In genomic region chr5:9283021-9283420, GRCh38 we compare ENCODE assay signal across 26 cellular contexts.
DNase-seq lines count a peak whose midpoint lies in the region; ATAC-seq and TF ChIP-seq lines count a peak whose summit lies in the region.
"Had no signal": no experiment of that assay in that cellular context is flagged by ENCODE, and none has a peak within 500 bp of the region (broad histone marks: within the 10 kb centered on the region; RNA-seq: fewer than 3 reads in every experiment).

No MANE protein-coding gene starts in this region.

- TF ChIP-seq CTCF in AG10803 (conservative IDR thresholded peaks at IDR 0.05; ENCODE audit: low read length) (no peak), fibroblast of villous mesenchyme (IDR thresholded peaks at IDR 0.05; ENCODE audit: insufficient read depth, low read depth, low read length) (no peak), prostate gland (IDR thresholded peaks at IDR 0.05) (no peak)

- no peaks in the 10 kb centered on the region for H3K36me3 ChIP-seq in prostate gland
- H3K36me3 ChIP-seq: heart right ventricle, right lobe of liver, upper lobe of left lung had no signal

- ATAC-seq in sciatic nerve = no peak
- ATAC-seq: heart right ventricle; stimulated activated effector memory CD8-positive, alpha-beta T cell treated with anti-CD3 and anti-CD28 coated beads, Interleukin-12 subunit alpha, Interleukin-12 subunit beta, amount 100 ng/mL, for 72 hours had no signal

- no peak for TF ChIP-seq POLR2A in prostate gland (IDR thresholded peaks at IDR 0.05)

- H3K4me3 ChIP-seq in AG10803 (ENCODE audit: low read length) = no peak overlapping the region
- no peak overlapping the region for H3K4me3 ChIP-seq in fibroblast of villous mesenchyme (ENCODE audit: low read depth, low read length)
- no peak overlapping the region for H3K4me3 ChIP-seq in prostate gland
- H3K4me3 ChIP-seq: heart right ventricle, lung, right lobe of liver, upper lobe of left lung had no signal

- H3K27me3 ChIP-seq in prostate gland (replicated peaks; ENCODE audit: insufficient read depth) = no peaks in the 10 kb centered on the region
- H3K27me3 ChIP-seq: heart right ventricle, right lobe of liver, upper lobe of left lung had no signal

- H3K9me3 ChIP-seq in prostate gland = no peaks in the 10 kb centered on the region
- H3K9me3 ChIP-seq: right lobe of liver, upper lobe of left lung had no signal

- DNase-seq in AG10803 (ENCODE audit: low read depth) (peak; percentile 66), HCEC 1CT (peak; percentile 17), amniotic epithelial cell (ENCODE audit: low read depth) (peak; percentile 81), fibroblast of villous mesenchyme (ENCODE audit: low read depth) (peak; percentile 53), NCI-H510A treated with DMSO at 0.1 percent for 48 hours (lab: John Stamatoyannopoulos, UW) (no peak), sciatic nerve (ENCODE audit: low spot score) (no peak), prostate gland (ENCODE audit: low spot score) (no peak), cerebellar nuclear complex (lab: John Stamatoyannopoulos, UW) (no peak)
- DNase-seq: activated effector memory CD4-positive, alpha-beta T cell treated with anti-CD3 and anti-CD28 coated beads, Interleukin-2, amount 50 U/mL, for 16 hours; activated naive CD8-positive, alpha-beta T cell treated with anti-CD3 and anti-CD28 coated beads, Interleukin-2, amount 10 ng/mL, durations not matched to agents 7 days and 5 days; activated T-cell treated with anti-CD3 and anti-CD28 coated beads for 4 hours; Calu3; DMS79 treated with DMSO at 0.1 percent for 48 hours; foreskin melanocyte; GOT3; heart right ventricle; MM.1S; NCI-H1417; NCI-H2029 treated with DMSO at 0.1 percent for 48 hours; right lobe of liver; stimulated activated CD4-positive, alpha-beta T cell treated with anti-CD3 and anti-CD28 coated beads, Interleukin-4, amount 100 ng/mL, for 24 hours; upper lobe of left lung had no signal

- 58% methylated on average over 3 of the region's 3 CpGs for WGBS in prostate gland

- H3K27ac ChIP-seq in prostate gland = no peak overlapping the region
- H3K27ac ChIP-seq: C4-2B, parathyroid adenoma, right lobe of liver, upper lobe of left lung had no signal

- intact Hi-C loops in sciatic nerve (cut with DNase I) (no loop called here), prostate gland (cut with DNase I) (no loop called here)

- no peaks in the 10 kb centered on the region for H3K4me1 ChIP-seq in prostate gland (replicated peaks)
- H3K4me1 ChIP-seq: parathyroid adenoma, upper lobe of left lung had no signal

Comparison
In these comparisons a context has a peak if more than half of its experiments do, and no peak if none do; other contexts are left out.
1. DNase-seq: peak in AG10803 (single experiment), HCEC 1CT (single experiment), amniotic epithelial cell (single experiment) and fibroblast of villous mesenchyme (single experiment); none in NCI-H510A treated with DMSO at 0.1 percent for 48 hours (single experiment), sciatic nerve (single experiment), prostate gland (single experiment) and cerebellar nuclear complex (0 of 2).